Comparison of ENCODE assay signal across 12 cellular contexts in the genomic region with DNA sequence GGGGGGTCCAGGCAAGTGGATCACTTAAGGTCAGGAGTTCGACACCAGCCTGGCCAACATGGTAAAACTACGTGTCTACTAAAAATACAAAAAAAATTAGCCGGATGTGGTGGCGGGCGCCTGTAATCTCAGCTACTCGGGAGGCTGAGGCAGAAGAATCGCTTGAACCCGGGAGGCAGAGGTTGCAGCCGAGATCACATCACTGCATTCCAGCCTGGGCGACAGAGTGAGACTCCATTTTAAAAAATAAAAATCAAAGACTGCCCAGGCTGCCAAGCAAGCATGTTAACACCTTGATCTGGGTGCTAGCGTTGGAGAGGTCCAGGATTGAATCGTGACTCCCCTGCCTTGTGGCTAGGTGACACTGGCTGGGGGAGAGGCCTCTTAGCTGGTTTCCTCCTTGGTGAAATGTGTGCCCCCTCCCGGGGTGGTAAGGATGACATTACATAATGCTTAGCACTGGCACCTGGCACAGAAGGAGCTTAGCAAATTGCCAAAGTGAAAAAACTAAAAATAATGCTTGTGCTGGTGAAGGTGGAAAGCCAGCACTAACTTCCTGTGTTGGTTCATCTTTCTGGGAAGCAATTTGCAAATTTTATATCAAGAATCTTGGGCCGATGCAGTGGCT. TPM values are rescaled to one million over a fixed set of nuclear protein-coding genes. Genes with fewer than 3 reads are reported as not detected.
DNase-seq lines count a peak whose midpoint lies in the region; ATAC-seq and TF ChIP-seq lines count a peak whose summit lies in the region.
"Had no signal": no experiment of that assay in that cellular context is flagged by ENCODE, and none has a peak within 500 bp of the region (broad histone marks: within the 10 kb centered on the region; RNA-seq: fewer than 3 reads in every experiment).

No MANE protein-coding gene starts in this region.

- no peaks in the 10 kb centered on the region for H3K9me3 ChIP-seq in CD8-positive, alpha-beta T cell (ENCODE audit: low read length)
- H3K9me3 ChIP-seq in PC-3 (ENCODE audit: low read length) (no peaks in the 10 kb centered on the region), skeletal muscle tissue (ENCODE audit: control insufficient read depth in 3 of 3, low read length in 3 of 3) (no peaks in the 10 kb centered on the region)

- no peak for ATAC-seq in CD8-positive, alpha-beta T cell
- ATAC-seq in PC-3 (no peak), HG03469 (IDR thresholded peaks at IDR 0.05; ENCODE audit: unreplicated experiment) (no peak)

- no peaks in the 10 kb centered on the region for H3K27me3 ChIP-seq in CD8-positive, alpha-beta T cell (ENCODE audit: insufficient read depth, low read length)
- no peaks in the 10 kb centered on the region for H3K27me3 ChIP-seq in PC-3 (ENCODE audit: low read length)
- no peaks in the 10 kb centered on the region for H3K27me3 ChIP-seq in skeletal muscle tissue (ENCODE audit: control insufficient read depth in 3 of 3, insufficient read depth in 3 of 3, low read length in 3 of 3)

- H3K4me3 Mint-ChIP-seq in CD8-positive, alpha-beta T cell = peak overlapping the region; percentile 94

- no peaks in the 10 kb centered on the region for H3K27me3 Mint-ChIP-seq in CD8-positive, alpha-beta T cell (ENCODE audit: low read depth)

- peak overlapping the region; percentile 77 for H2AFZ ChIP-seq in PC-3 (ENCODE audit: low read length)

- H3K9ac ChIP-seq in PC-3 (ENCODE audit: low read length) = 0 out of 2 replicates have a peak overlapping the region, but pooled peaks have one; percentile 29
- H3K9ac ChIP-seq in skeletal muscle tissue (ENCODE audit: low read depth in 1 of 3, low read length in 3 of 3) = peak overlapping the region in 1 of 3 donors; percentile 38
- H3K9ac ChIP-seq: parathyroid adenoma had no signal

- DNase-seq in CD8-positive, alpha-beta T cell = no peak
- DNase-seq in PC-3 (no peak), epithelial cell of prostate (ENCODE audit: low read depth, low spot score) (no peak), glomerular visceral epithelial cell (ENCODE audit: extremely low spot score) (no peak), COLO668 (lab: John Stamatoyannopoulos, UW; ENCODE audit: unreplicated experiment) (no peak), NCI-H1436 (lab: John Stamatoyannopoulos, UW) (no peak)
- DNase-seq: activated T-cell treated with anti-CD3 and anti-CD28 coated beads, Interleukin-2, amount 50 U/mL, for 1 hour; WERI-Rb-1 had no signal

- no peak for TF ChIP-seq CTCF in CD8-positive, alpha-beta T cell (IDR thresholded peaks at IDR 0.05)
- TF ChIP-seq CTCF in PC-3 (conservative IDR thresholded peaks at IDR 0.05; ENCODE audit: low read depth, low read length) = no peak

- H3F3A ChIP-seq in PC-3 (ENCODE audit: low read length, unreplicated experiment) = no peaks in the 10 kb centered on the region

- peaks cover 15% of the 10 kb centered on the region for H3K79me2 ChIP-seq in PC-3 (ENCODE audit: low read length)
- H3K79me2 ChIP-seq: parathyroid adenoma had no signal

- H3K27ac ChIP-seq in CD8-positive, alpha-beta T cell (ENCODE audit: low read depth, low read length) = no peak overlapping the region
- H3K27ac ChIP-seq in PC-3 (ENCODE audit: low read length) = peak overlapping the region; percentile 64
- peak overlapping the region; percentile 66 for H3K27ac ChIP-seq in epithelial cell of prostate
- H3K27ac ChIP-seq in skeletal muscle tissue (ENCODE audit: low read depth, low read length) = peak overlapping the region; percentile 77
- H3K27ac ChIP-seq: parathyroid adenoma, WERI-Rb-1 had no signal

- peaks cover 14% of the 10 kb centered on the region for H3K36me3 Mint-ChIP-seq in CD8-positive, alpha-beta T cell

- CTCF ChIA-PET in CD8-positive, alpha-beta T cell (lab: Charles Lee) = interaction anchor here (0.6 to 2.1 kb wide), 9 partner anchors 14 to 169 kb away, joined by 3 to 8 read pairs (median 4); partner anchors contain the start of gene SLC27A4
- CTCF ChIA-PET in PC-3 (lab: Charles Lee) = no interaction called here

- intact Hi-C loops in CD8-positive, alpha-beta T cell (cut with DNase I, micrococcal nuclease) = loop anchor here in 1 of 2 experiments (2.0 to 5.0 kb wide), 4 partner anchors 65 to 229 kb away; partner anchors contain the start of genes CERCAM, SLC27A4 and URM1
- intact Hi-C loops in PC-3 (cut with micrococcal nuclease) = no loop called here

- H3K27ac Mint-ChIP-seq in CD8-positive, alpha-beta T cell = no peak overlapping the region

- peak overlapping the region; percentile 49 for H3K4me2 ChIP-seq in PC-3 (ENCODE audit: low read length)

- no peak overlapping the region for H3K4me3 ChIP-seq in CD8-positive, alpha-beta T cell (ENCODE audit: low read depth, low read length)
- peak overlapping the region; percentile 38; the same call in 1 of the 2 replicates for H3K4me3 ChIP-seq in PC-3 (ENCODE audit: low read length)
- H3K4me3 ChIP-seq in skeletal muscle tissue (ENCODE audit: low read length in 3 of 3) = peak overlapping the region in 1 of 3 donors; percentile 91

- no peaks in the 10 kb centered on the region for H3K9me2 ChIP-seq in PC-3 (replicated peaks; ENCODE audit: low read length)

- no peaks in the 10 kb centered on the region for H4K20me1 ChIP-seq in PC-3 (ENCODE audit: low read length)

- H3K36me3 ChIP-seq in CD8-positive, alpha-beta T cell (ENCODE audit: insufficient read depth, low read length) = no peaks in the 10 kb centered on the region
- no peaks in the 10 kb centered on the region for H3K36me3 ChIP-seq in PC-3 (ENCODE audit: low read depth, low read length)
- peaks cover 2 to 12% (median 9%) of the 10 kb centered on the region in 3 donors for H3K36me3 ChIP-seq in skeletal muscle tissue (ENCODE audit: control insufficient read depth in 3 of 3, insufficient read depth in 3 of 3, low read length in 3 of 3)

- H3K4me1 Mint-ChIP-seq in CD8-positive, alpha-beta T cell (ENCODE audit: low read depth) = peaks cover 27% of the 10 kb centered on the region

- no TSS peak for BruUV-seq in PC-3 (replicated peaks; lab: Mats Ljungman, UMichigan)

- POLR2A ChIA-PET in CD8-positive, alpha-beta T cell (lab: Charles Lee) = interaction anchor here (1.1 to 1.8 kb wide), 2 partner anchors 33 to 56 kb away, joined by 6 to 7 read pairs; partner anchors contain the start of gene BBLN
- POLR2A ChIA-PET in PC-3 (lab: Charles Lee; ENCODE audit: unreplicated experiment) = interaction anchor here (0.5 kb wide), 1 partner anchor 83 kb away, joined by 5 read pairs; no protein-coding TSS in a partner anchor

- peaks cover 16% of the 10 kb centered on the region for H3K4me1 ChIP-seq in CD8-positive, alpha-beta T cell (ENCODE audit: insufficient read depth, low read length)
- H3K4me1 ChIP-seq in PC-3 (ENCODE audit: insufficient read depth, low read length) = peaks cover 9% of the 10 kb centered on the region; the same call in 1 of the 2 replicates
- H3K4me1 ChIP-seq in skeletal muscle tissue (ENCODE audit: control insufficient read depth in 3 of 3, insufficient read depth in 3 of 3, low read length in 3 of 3) = peaks cover 14 to 26% (median 21%) of the 10 kb centered on the region in 3 donors
- H3K4me1 ChIP-seq: parathyroid adenoma had no signal

- H3K9me3 Mint-ChIP-seq in CD8-positive, alpha-beta T cell = no peaks in the 10 kb centered on the region

RNA-seq across cellular contexts. Expression of gene CIZ1, which starts 2.2 kb away (rescaled TPM):
- 100 to 1,000 TPM; 109 to 116 TPM for total RNA-seq in CD8-positive, alpha-beta T cell
- total RNA-seq in PC-3 (2014; rRNA removed) (46.1 and 67.7 TPM in 2 replicates), skeletal muscle tissue (12.0 TPM)

RNA-seq across cellular contexts. Expression of gene DNM1, which starts 9.6 kb away (rescaled TPM):
- 1 to 10 TPM; 1.4 to 1.5 TPM for total RNA-seq in CD8-positive, alpha-beta T cell
- total RNA-seq in PC-3 (2014; rRNA removed) (24.1 and 36.4 TPM in 2 replicates), skeletal muscle tissue (20.4 TPM)

RNA-seq across cellular contexts. Expression of gene BBLN, which starts 33.5 kb away (rescaled TPM):
- 10 to 100 TPM; 56.6 to 67.4 TPM for total RNA-seq in CD8-positive, alpha-beta T cell
- 158 and 171 TPM in 2 replicates for total RNA-seq in PC-3 (2014; rRNA removed)
- total RNA-seq in skeletal muscle tissue = 7.8 TPM

RNA-seq across cellular contexts. Expression of gene LCN2, which starts 44.3 kb away (rescaled TPM):
- not detected for total RNA-seq in CD8-positive, alpha-beta T cell
- total RNA-seq in PC-3 (2014; rRNA removed) = 153 and 154 TPM in 2 replicates
- 2.1 TPM for total RNA-seq in skeletal muscle tissue
- total RNA-seq: RPMI7951 had no signal
